10 cellular contexts compared by ENCODE assay signal in the genomic region with DNA sequence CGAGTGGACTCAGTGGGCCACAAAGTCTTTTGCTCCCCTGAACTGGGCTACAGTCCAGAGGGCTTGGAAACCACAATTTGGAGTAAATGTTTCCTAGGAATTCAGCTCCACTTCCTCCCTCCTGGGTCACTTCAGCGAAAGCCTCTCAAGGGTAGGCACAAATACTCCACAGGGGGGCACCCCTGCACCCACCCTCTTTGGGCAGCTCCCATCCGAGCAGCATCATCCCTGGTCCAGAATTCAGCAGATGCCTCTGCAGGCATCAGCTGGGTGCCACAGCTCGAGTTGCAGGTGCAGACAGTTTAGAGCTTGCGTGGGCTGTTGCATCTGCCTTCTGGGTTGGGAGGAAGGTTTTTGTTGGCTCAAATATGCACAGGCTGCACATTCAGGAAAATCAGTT. TPM values are rescaled to one million over a fixed set of nuclear protein-coding genes. Genes with fewer than 3 reads are reported as not detected.
A peak's percentile ranks its signal among the peaks of the same experiment; 100 is the strongest.
DNase-seq lines count a peak whose midpoint lies in the region; ATAC-seq and FAIRE-seq lines count a peak whose summit lies in the region.
"Had no signal": no experiment of that assay in that cellular context is flagged by ENCODE, and none has a peak within 500 bp of the region (broad histone marks: within the 10 kb centered on the region; RNA-seq: fewer than 3 reads in every experiment).

No MANE protein-coding gene starts in this region.

- no peaks in the 10 kb centered on the region for H3K27me3 ChIP-seq in HAP-1 (ENCODE audit: low read depth)
- H3K27me3 ChIP-seq in SJCRH30, result no peaks in the 10 kb centered on the region
- H3K27me3 ChIP-seq in mesendoderm (ENCODE audit: insufficient read depth, low read length, poor library complexity), result no peaks in the 10 kb centered on the region

- H3K9me3 Mint-ChIP-seq in stimulated activated effector memory CD8-positive, alpha-beta T cell treated with anti-CD3 and anti-CD28 coated beads, Interleukin-12 subunit alpha, Interleukin-12 subunit beta, amount 100 ng/mL, for 72 hours, result no peaks in the 10 kb centered on the region
- H3K9me3 Mint-ChIP-seq: IgD-negative memory B cell, memory B cell had no signal

- H3K4me2 ChIP-seq in mesendoderm (ENCODE audit: low read length), result no peak overlapping the region

- H3K36me3 ChIP-seq in HAP-1 (replicated peaks) (no peaks in the 10 kb centered on the region), SJCRH30 (no peaks in the 10 kb centered on the region), mesendoderm (ENCODE audit: control insufficient read depth, insufficient read depth, low read length) (no peaks in the 10 kb centered on the region)

- no peak for FAIRE-seq in frontal cortex (lab: Jason Lieb, UNC)
- FAIRE-seq: colon had no signal

- no peaks in the 10 kb centered on the region for H3K36me3 Mint-ChIP-seq in stimulated activated effector memory CD8-positive, alpha-beta T cell treated with anti-CD3 and anti-CD28 coated beads, Interleukin-12 subunit alpha, Interleukin-12 subunit beta, amount 100 ng/mL, for 72 hours
- H3K36me3 Mint-ChIP-seq: IgD-negative memory B cell, memory B cell had no signal

- DNase-seq in D341Med (ENCODE audit: low spot score) (peak; percentile 75), HAP-1 (ENCODE audit: low spot score in 2 of 2) (peak; percentile 21 to 72), SJCRH30 (peak; percentile 84 to 89), mesendoderm (peak; percentile 69), frontal cortex (ENCODE audit: low spot score in 2 of 2) (no peak)
- DNase-seq in stimulated activated effector memory CD8-positive, alpha-beta T cell treated with anti-CD3 and anti-CD28 coated beads, Interleukin-12 subunit alpha, Interleukin-12 subunit beta, amount 100 ng/mL, for 72 hours (ENCODE audit: low spot score in 2 of 2), result no peak

- H3K9me3 ChIP-seq in HAP-1, result no peaks in the 10 kb centered on the region
- H3K9me3 ChIP-seq in SJCRH30 (replicated peaks), result no peaks in the 10 kb centered on the region

- no peak overlapping the region for H2BK15ac ChIP-seq in mesendoderm (replicated peaks; ENCODE audit: low read depth)

- no peak overlapping the region for H4K8ac ChIP-seq in mesendoderm (ENCODE audit: low read depth, low read length)

- no peak overlapping the region for H3K23ac ChIP-seq in mesendoderm (ENCODE audit: low read length)

- H3K56ac ChIP-seq in mesendoderm (ENCODE audit: low read length), result no peak overlapping the region

- no peak overlapping the region for H2BK5ac ChIP-seq in mesendoderm (ENCODE audit: low read length)

- peaks cover 14% of the 10 kb centered on the region for H3K4me1 ChIP-seq in HAP-1
- H3K4me1 ChIP-seq in SJCRH30, result peaks cover 36% of the 10 kb centered on the region
- H3K4me1 ChIP-seq in mesendoderm (ENCODE audit: control insufficient read depth, low read depth, low read length), result no peaks in the 10 kb centered on the region

- no peak overlapping the region for H3K9ac ChIP-seq in mesendoderm (ENCODE audit: low read length)

- ATAC-seq in GM18873 (IDR thresholded peaks at IDR 0.05; ENCODE audit: low FRiP score, unreplicated experiment), result no peak
- no peak for ATAC-seq in stimulated activated effector memory CD8-positive, alpha-beta T cell treated with anti-CD3 and anti-CD28 coated beads, Interleukin-12 subunit alpha, Interleukin-12 subunit beta, amount 100 ng/mL, for 72 hours

- H3K79me1 ChIP-seq in mesendoderm (ENCODE audit: low read length), result no peaks in the 10 kb centered on the region

- H3K4me3 ChIP-seq in HAP-1 (no peak overlapping the region), SJCRH30 (no peak overlapping the region), mesendoderm (ENCODE audit: low read length) (no peak overlapping the region)

- H3K4me1 Mint-ChIP-seq in stimulated activated effector memory CD8-positive, alpha-beta T cell treated with anti-CD3 and anti-CD28 coated beads, Interleukin-12 subunit alpha, Interleukin-12 subunit beta, amount 100 ng/mL, for 72 hours, result no peaks in the 10 kb centered on the region
- H3K4me1 Mint-ChIP-seq: memory B cell had no signal

- no CpG with 5 or more reads among the region's 5 CpGs for WGBS in mesendoderm (ENCODE audit: extremely low coverage, insufficient coverage, low lambda C conversion rate)

- no peak overlapping the region for H3K4me3 Mint-ChIP-seq in stimulated activated effector memory CD8-positive, alpha-beta T cell treated with anti-CD3 and anti-CD28 coated beads, Interleukin-12 subunit alpha, Interleukin-12 subunit beta, amount 100 ng/mL, for 72 hours
- H3K4me3 Mint-ChIP-seq: IgD-negative memory B cell, memory B cell had no signal

- no peak overlapping the region for H4K5ac ChIP-seq in mesendoderm (ENCODE audit: low read length)

- H2BK120ac ChIP-seq in mesendoderm (ENCODE audit: low read depth, low read length), result no peak overlapping the region

- H3K18ac ChIP-seq in mesendoderm (ENCODE audit: low read length), result no peak overlapping the region

- in situ Hi-C loops in HAP-1 (cut with MboI; ENCODE audit: low sequenced_read_pairs), result loop anchor here (10.0 kb wide), 1 partner anchor 111 kb away; no protein-coding TSS in a partner anchor

- H3K27ac Mint-ChIP-seq in stimulated activated effector memory CD8-positive, alpha-beta T cell treated with anti-CD3 and anti-CD28 coated beads, Interleukin-12 subunit alpha, Interleukin-12 subunit beta, amount 100 ng/mL, for 72 hours, result no peak overlapping the region
- H3K27ac Mint-ChIP-seq: IgD-negative memory B cell, memory B cell had no signal

- no peak overlapping the region for H2AK5ac ChIP-seq in mesendoderm (ENCODE audit: low read length)

- H3K27ac ChIP-seq in SJCRH30 (no peak overlapping the region), mesendoderm (ENCODE audit: low read depth, low read length) (no peak overlapping the region)

- no peaks in the 10 kb centered on the region for H3K79me2 ChIP-seq in mesendoderm (ENCODE audit: control insufficient read depth, insufficient read depth, low read length)

- no peak overlapping the region for H3K4ac ChIP-seq in mesendoderm (ENCODE audit: low read depth, low read length)

RNA-seq across cellular contexts. Expression of a gene that starts 25.0 kb away (rescaled TPM):
- total RNA-seq in SJCRH30 (2014; rRNA removed; shearing (Covaris generic)), result 57.9 and 59.7 TPM in 2 replicates
- polyA plus RNA-seq in mesendoderm (2013, experiment 1 of 2), result 0.17 TPM
- 0.22 TPM for polyA plus RNA-seq in mesendoderm (2013, experiment 2 of 2)
- total RNA-seq in frontal cortex, result 1.2 TPM
- polyA plus RNA-seq: IgD-negative memory B cell had no signal

Comparison
In these comparisons a context has a peak if more than half of its experiments do, and no peak if none do; other contexts are left out.
1. DNase-seq: peak in D341Med (single experiment), HAP-1 (2 of 2), SJCRH30 (2 of 2) and mesendoderm (single experiment); none in frontal cortex (0 of 2) and stimulated activated effector memory CD8-positive, alpha-beta T cell treated with anti-CD3 and anti-CD28 coated beads, Interleukin-12 subunit alpha, Interleukin-12 subunit beta, amount 100 ng/mL, for 72 hours (0 of 2).
2. RNA of a gene that starts 25.0 kb away (total RNA-seq): 57.9 to 59.7 TPM in SJCRH30; 1.2 TPM in frontal cortex (single experiment); every median in the first group is over 10 times any median in the second.